ENCODE assay signal across 20 cellular contexts in genomic region chr1:56357931-56358783, GRCh38.
DNase-seq lines count a peak whose midpoint lies in the region; ATAC-seq and TF ChIP-seq lines count a peak whose summit lies in the region.
"Had no signal": no experiment of that assay in that cellular context is flagged by ENCODE, and none has a peak within 500 bp of the region (broad histone marks: within the 10 kb centered on the region; RNA-seq: fewer than 3 reads in every experiment).

No MANE protein-coding gene starts in this region.

- H3K36me3 ChIP-seq in left ventricle myocardium inferior (no peaks in the 10 kb centered on the region), skeletal muscle tissue (ENCODE audit: control insufficient read depth in 3 of 3, insufficient read depth in 3 of 3, low read length in 3 of 3) (no peaks in the 10 kb centered on the region), gastroesophageal sphincter (no peaks in the 10 kb centered on the region)

- H3K9me3 ChIP-seq in left ventricle myocardium inferior (replicated peaks) (no peaks in the 10 kb centered on the region), skeletal muscle tissue (ENCODE audit: control insufficient read depth in 3 of 3, low read length in 3 of 3) (no peaks in the 10 kb centered on the region), gastroesophageal sphincter (no peaks in the 10 kb centered on the region)
- H3K9me3 ChIP-seq: A549, Caco-2 had no signal

- DNase-seq in left ventricle myocardium inferior: no peak
- DNase-seq in cardiac septum (ENCODE audit: low spot score): no peak
- peak; percentile 49 for DNase-seq in dermis blood vessel endothelial cell
- peak; percentile 93 for DNase-seq in left kidney (ENCODE audit: low read depth, low spot score)
- no peak for DNase-seq in lower leg skin (ENCODE audit: low spot score in 2 of 2)
- DNase-seq in NCI-H187 treated with DMSO at 0.1 percent for 48 hours (lab: John Stamatoyannopoulos, UW): no peak
- DNase-seq: Caco-2; CD4-positive, alpha-beta T cell; GDM1; HFFc6; Karpas-422; NCI-H1048; NCI-H1436; NCI-H2029; NCI-H446; NCI-H69 had no signal

- H3K27ac ChIP-seq in left ventricle myocardium inferior (replicated peaks) (peak overlapping the region; percentile 78), skeletal muscle tissue (ENCODE audit: low read depth, low read length) (peak overlapping the region; percentile 95), gastroesophageal sphincter (no peak overlapping the region)
- H3K27ac ChIP-seq: A549 had no signal

- intact Hi-C loops in left ventricle myocardium inferior (cut with micrococcal nuclease) (no loop called here), cardiac septum (cut with DNase I) (no loop called here), lower leg skin (cut with DNase I; ENCODE audit: low total_unique reads) (no loop called here)

- no peak overlapping the region for H3K4me3 ChIP-seq in left ventricle myocardium inferior
- no peak overlapping the region for H3K4me3 ChIP-seq in skeletal muscle tissue (ENCODE audit: low read length in 3 of 3)
- no peak overlapping the region for H3K4me3 ChIP-seq in lower leg skin (ENCODE audit: low read depth, poor library complexity, severe bottlenecking)
- H3K4me3 ChIP-seq in gastroesophageal sphincter: no peak overlapping the region
- H3K4me3 ChIP-seq: A549 had no signal

- no peak for ATAC-seq in gastroesophageal sphincter
- ATAC-seq: A549, Panc1 had no signal

- H3K9ac ChIP-seq in skeletal muscle tissue (ENCODE audit: low read depth in 1 of 3, low read length in 3 of 3): peak overlapping the region in 1 of 3 donors; percentile 26

- WGBS in lower leg skin, 2 donors: 75 to 81% methylated on average over 4 of the region's 4 CpGs
- WGBS in gastroesophageal sphincter (ENCODE audit: low coverage in 1 of 2), 2 donors: 60 to 77% methylated on average over 3 of the region's 4 CpGs

- no peak for TF ChIP-seq EP300 in gastroesophageal sphincter (IDR thresholded peaks at IDR 0.05)

- TF ChIP-seq POLR2A in lower leg skin (IDR thresholded peaks at IDR 0.05): no peak
- no peak for TF ChIP-seq POLR2A in gastroesophageal sphincter (IDR thresholded peaks at IDR 0.05)

- TF ChIP-seq CTCF in left ventricle myocardium inferior (IDR thresholded peaks at IDR 0.05; ENCODE audit: borderline replicate concordance) (no peak), lower leg skin (IDR thresholded peaks at IDR 0.05) (no peak), gastroesophageal sphincter (IDR thresholded peaks at IDR 0.05) (no peak)

- H3K4me1 ChIP-seq in left ventricle myocardium inferior: peaks cover 49% of the 10 kb centered on the region
- peaks cover 26 to 48% (median 35%) of the 10 kb centered on the region in 3 donors for H3K4me1 ChIP-seq in skeletal muscle tissue (ENCODE audit: control insufficient read depth in 3 of 3, insufficient read depth in 3 of 3, low read length in 3 of 3)
- no peaks in the 10 kb centered on the region for H3K4me1 ChIP-seq in gastroesophageal sphincter

- H3K27me3 ChIP-seq in left ventricle myocardium inferior (ENCODE audit: low read depth) (no peaks in the 10 kb centered on the region), skeletal muscle tissue (ENCODE audit: control insufficient read depth in 3 of 3, insufficient read depth in 3 of 3, low read length in 3 of 3) (no peaks in the 10 kb centered on the region), gastroesophageal sphincter (no peaks in the 10 kb centered on the region)

Comparison
In these comparisons a context has a peak if more than half of its experiments do, and no peak if none do; other contexts are left out.
1. DNase-seq: peak in dermis blood vessel endothelial cell (single experiment) and left kidney (single experiment); none in left ventricle myocardium inferior (single experiment), cardiac septum (single experiment), lower leg skin (0 of 2) and NCI-H187 treated with DMSO at 0.1 percent for 48 hours (single experiment).
2. H3K27ac ChIP-seq: peak in left ventricle myocardium inferior (single experiment) and skeletal muscle tissue (single experiment); none in gastroesophageal sphincter (0 of 4).